Comparison of ENCODE assay signal across 8 cellular contexts in genomic region chr1:7070389-7071029, GRCh38.
DNase-seq lines count a peak whose midpoint lies in the region; ATAC-seq and TF ChIP-seq lines count a peak whose summit lies in the region.

No MANE protein-coding gene starts in this region.

- H3K23me2 ChIP-seq in H9 (ENCODE audit: insufficient read length, low read depth, low read length, poor library complexity, severe bottlenecking) = peaks cover 7% of the 10 kb centered on the region

- H3K18ac ChIP-seq in H9 (ENCODE audit: insufficient read length, low read depth, low read length) = no peak overlapping the region

- no peak overlapping the region for H2BK120ac ChIP-seq in H9 (ENCODE audit: low read depth, low read length, poor library complexity, severe bottlenecking)

- H4K91ac ChIP-seq in H9 (ENCODE audit: insufficient read length, low read depth, low read length) = no peak overlapping the region

- no peaks in the 10 kb centered on the region for H3K36me3 Mint-ChIP-seq in H9 (ENCODE audit: insufficient read depth in 1 of 3, low read depth in 3 of 3)
- no peaks in the 10 kb centered on the region for H3K36me3 Mint-ChIP-seq in stimulated activated memory B cell treated with anti-CD40 and anti-IgM and Interleukin-4, amounts not matched to agents 10 μg/mL and 1 μg/mL and 100 μg/mL, for 72 hours

- peaks cover 28% of the 10 kb centered on the region for H3K27me3 Mint-ChIP-seq in H9 (ENCODE audit: low read depth)
- peaks cover 30% of the 10 kb centered on the region for H3K27me3 Mint-ChIP-seq in stimulated activated memory B cell treated with anti-CD40 and anti-IgM and Interleukin-4, amounts not matched to agents 10 μg/mL and 1 μg/mL and 100 μg/mL, for 72 hours

- no peak overlapping the region for H2BK5ac ChIP-seq in H9 (ENCODE audit: insufficient read length, low read length)

- H3K36me3 ChIP-seq in BLaER1 = no peaks in the 10 kb centered on the region

- no peak overlapping the region for H4K8ac ChIP-seq in H9 (replicated peaks; ENCODE audit: insufficient read length, low read depth, low read length)

- peak overlapping the region; percentile 60 to 75 for H3K4me3 Mint-ChIP-seq in H9
- no peak overlapping the region for H3K4me3 Mint-ChIP-seq in stimulated activated memory B cell treated with anti-CD40 and anti-IgM and Interleukin-4, amounts not matched to agents 10 μg/mL and 1 μg/mL and 100 μg/mL, for 72 hours

- H3K4me1 Mint-ChIP-seq in H9 = peaks cover 4% of the 10 kb centered on the region in 2 experiments; a peak in 2 of 4 replicates
- no peaks in the 10 kb centered on the region for H3K4me1 Mint-ChIP-seq in stimulated activated memory B cell treated with anti-CD40 and anti-IgM and Interleukin-4, amounts not matched to agents 10 μg/mL and 1 μg/mL and 100 μg/mL, for 72 hours

- H3K4me1 ChIP-seq in BLaER1 (peaks cover 23% of the 10 kb centered on the region), H9 (ENCODE audit: insufficient read depth, low read length) (no peaks in the 10 kb centered on the region)

- no peak overlapping the region for H3K27ac Mint-ChIP-seq in H9
- H3K27ac Mint-ChIP-seq in stimulated activated memory B cell treated with anti-CD40 and anti-IgM and Interleukin-4, amounts not matched to agents 10 μg/mL and 1 μg/mL and 100 μg/mL, for 72 hours = no peak overlapping the region

- H2AFZ ChIP-seq in H9 (ENCODE audit: low read length) = peak overlapping the region; percentile 66

- H3K9me3 ChIP-seq in BLaER1 = no peaks in the 10 kb centered on the region
- no peaks in the 10 kb centered on the region for H3K9me3 ChIP-seq in H9 (ENCODE audit: control insufficient read depth, low read depth, low read length)

- WGBS in H9 (ENCODE audit: extremely low coverage, insufficient read length, low lambda C conversion rate) = no CpG with 5 or more reads among the region's 13 CpGs

- H3K14ac ChIP-seq in H9 (ENCODE audit: insufficient read depth, low read length) = no peak overlapping the region

- H3K27ac ChIP-seq in BLaER1 (no peak overlapping the region), H9 (ENCODE audit: insufficient read length, low read depth, low read length) (no peak overlapping the region)

- DNase-seq in H9 (peak; percentile 86), NCI-H82 (lab: John Stamatoyannopoulos, UW) (peak; percentile 88), erythroblast (lab: John Stamatoyannopoulos, UW) (peak; percentile 27 to 61), myocyte (ENCODE audit: low read depth) (peak; percentile 75)
- peak; percentile 47 for DNase-seq in activated CD8-positive, alpha-beta memory T cell treated with anti-CD3 and anti-CD28 coated beads, Interleukin-2, amount 50 U/mL, for 4 hours

- H3K23ac ChIP-seq in H9 (ENCODE audit: insufficient read length, low read depth, low read length) = no peak overlapping the region

- H2BK15ac ChIP-seq in H9 (ENCODE audit: low read depth, low read length) = no peak overlapping the region

- H3K4me2 ChIP-seq in BLaER1 (peak overlapping the region; percentile 86), H9 (ENCODE audit: insufficient read depth, insufficient read length, low read length) (peak overlapping the region; percentile 82)

- H3T11ph ChIP-seq in H9 (ENCODE audit: low read length) = no peak overlapping the region

- no peak overlapping the region for H2BK12ac ChIP-seq in H9 (ENCODE audit: insufficient read length, low read depth, low read length)

- no peaks in the 10 kb centered on the region for H3K79me2 ChIP-seq in H9 (ENCODE audit: insufficient read depth, low read length)

- peak; percentile 67 for ATAC-seq in stimulated activated memory B cell treated with anti-CD40 and anti-IgM and Interleukin-4, amounts not matched to agents 10 μg/mL and 1 μg/mL and 100 μg/mL, for 72 hours
- no peak for ATAC-seq in HG03039 (IDR thresholded peaks at IDR 0.05; ENCODE audit: unreplicated experiment)

- H3K9ac ChIP-seq in BLaER1 (no peak overlapping the region), H9 (ENCODE audit: extremely low read depth, insufficient read length, low read length) (no peak overlapping the region)

- H3K4me3 ChIP-seq in BLaER1 = no peak overlapping the region

- H2AK5ac ChIP-seq in H9 (ENCODE audit: insufficient read length, low read length) = no peak overlapping the region

- H3K56ac ChIP-seq in H9 (ENCODE audit: insufficient read length, low read depth, low read length) = no peak overlapping the region

- peak; percentile 92 for TF ChIP-seq CTCF in H9 (conservative IDR thresholded peaks at IDR 0.05)

- H3K79me1 ChIP-seq in H9 (ENCODE audit: insufficient read depth, low read depth, low read length, poor library complexity, severe bottlenecking) = no peaks in the 10 kb centered on the region

- TF ChIP-seq POLR2A in erythroblast (IDR thresholded peaks at IDR 0.05; ENCODE audit: low read length) = no peak

- H2BK20ac ChIP-seq in H9 (ENCODE audit: low read depth, low read length, poor library complexity, severe bottlenecking) = no peak overlapping the region

- H3K9me3 Mint-ChIP-seq in H9 = no peaks in the 10 kb centered on the region
- H3K9me3 Mint-ChIP-seq in stimulated activated memory B cell treated with anti-CD40 and anti-IgM and Interleukin-4, amounts not matched to agents 10 μg/mL and 1 μg/mL and 100 μg/mL, for 72 hours = no peaks in the 10 kb centered on the region

- no peak overlapping the region for H4K5ac ChIP-seq in H9 (ENCODE audit: insufficient read length, low read depth, low read length)

- H3K27me3 ChIP-seq in BLaER1 (no peaks in the 10 kb centered on the region), H9 (ENCODE audit: insufficient read depth, low read length) (no peaks in the 10 kb centered on the region)

- H4K20me1 ChIP-seq in BLaER1 (peaks cover 14% of the 10 kb centered on the region; the same call in 1 of the 2 replicates), H9 (ENCODE audit: control insufficient read depth, insufficient read depth, insufficient read length) (no peaks in the 10 kb centered on the region)

- no peak overlapping the region for H3K4ac ChIP-seq in H9 (ENCODE audit: low read depth, low read length)
